8 cellular contexts compared by ENCODE assay signal in the genomic region with DNA sequence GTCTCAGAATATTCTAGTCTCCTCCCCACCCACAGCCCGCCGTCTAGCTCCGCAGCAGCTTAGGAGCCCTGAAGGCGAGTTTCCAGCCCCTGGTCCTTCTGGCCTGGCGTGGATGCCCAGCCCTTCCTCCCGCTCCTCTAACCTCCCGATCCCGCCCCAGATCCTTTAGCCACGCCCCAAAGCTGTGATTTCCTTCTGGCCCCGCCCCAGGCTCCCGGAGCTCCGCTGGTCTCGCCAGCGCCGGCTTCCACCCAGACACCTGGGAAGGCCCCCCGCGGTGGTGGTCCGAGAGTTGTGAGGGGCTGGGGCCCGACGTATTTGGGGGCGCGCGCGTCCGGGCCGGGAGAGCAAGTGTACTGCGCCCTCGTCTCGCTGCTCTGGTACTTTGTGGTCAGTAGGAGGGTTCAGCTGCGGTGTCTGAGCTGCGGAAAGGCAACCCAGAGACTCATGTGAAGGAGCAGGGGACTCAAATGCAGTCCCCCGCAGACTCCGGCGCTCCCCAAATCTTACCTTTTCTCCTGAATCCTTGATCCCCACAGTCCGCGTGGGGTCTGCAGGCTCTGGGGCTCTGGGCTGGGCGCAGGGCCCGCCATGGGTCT. TPM values are rescaled to one million over a fixed set of nuclear protein-coding genes. Genes with fewer than 3 reads are reported as not detected.
DNase-seq lines count a peak whose midpoint lies in the region; ATAC-seq and TF ChIP-seq lines count a peak whose summit lies in the region.

CGB7 (minus strand) TSS at position 114 of the 599 bp plus-strand sequence. CDS start 2,374 bp downstream, outside the sequence.

- peaks cover 7 to 27% (median 14%) of the 10 kb centered on the region in 4 donors for H3K4me1 Mint-ChIP-seq in CD4-positive, alpha-beta memory T cell
- H3K4me1 Mint-ChIP-seq in nephron progenitor cell: peaks cover 38% of the 10 kb centered on the region

- H3K79me2 ChIP-seq in MM.1S (ENCODE audit: low read length): no peaks in the 10 kb centered on the region

- 0 out of 2 replicates have a peak within 1 kb of the TSS, but pooled peaks have one; percentile 67 for H2AFZ ChIP-seq in MM.1S (ENCODE audit: low read length)

- no peaks in the 10 kb centered on the region for H3K36me3 ChIP-seq in CD4-positive, alpha-beta memory T cell (ENCODE audit: insufficient read depth, low read length)
- H3K36me3 ChIP-seq in MM.1S (replicated peaks; ENCODE audit: insufficient read depth, low read length): no peaks in the 10 kb centered on the region

- no peaks in the 10 kb centered on the region for H3K9me3 ChIP-seq in CD4-positive, alpha-beta memory T cell (ENCODE audit: control insufficient read depth in 1 of 2, low read length in 2 of 2)
- H3K9me3 ChIP-seq in MM.1S (replicated peaks; ENCODE audit: insufficient read depth, low read length): no peaks in the 10 kb centered on the region

- peak within 1 kb of the TSS; percentile 94 for H3K4me2 ChIP-seq in MM.1S (ENCODE audit: low read depth, low read length)

- peak in 4 of 5 donors; percentile 20 to 43 (median 22) for DNase-seq in CD4-positive, alpha-beta memory T cell
- DNase-seq in MM.1S (no peak), foreskin fibroblast (peak; percentile 44 to 82), nephron progenitor cell (peak; percentile 89), T1000 (lab: John Stamatoyannopoulos, UW) (no peak), amniotic stem cell (lab: John Stamatoyannopoulos, UW) (no peak)
- DNase-seq in activated T-cell treated with anti-CD3 and anti-CD28 coated beads, Interleukin-2, amount 50 U/mL, for 48 hours: peak; percentile 62 to 71

- H3K27ac ChIP-seq in CD4-positive, alpha-beta memory T cell (ENCODE audit: low read depth, low read length): no peak within 1 kb of the TSS
- no peak within 1 kb of the TSS for H3K27ac ChIP-seq in MM.1S (ENCODE audit: low read length)

- H3K4me3 Mint-ChIP-seq in CD4-positive, alpha-beta memory T cell: peak within 1 kb of the TSS; percentile 79 to 93 (median 89)
- peak within 1 kb of the TSS; percentile 72 for H3K4me3 Mint-ChIP-seq in nephron progenitor cell

- no peak for ATAC-seq in HG03378 (IDR thresholded peaks at IDR 0.05; ENCODE audit: unreplicated experiment)

- H3K9ac ChIP-seq in MM.1S (ENCODE audit: low read length): no peak within 1 kb of the TSS; the same call in 1 of the 2 replicates

- POLR2A ChIA-PET in CD4-positive, alpha-beta memory T cell (lab: Charles Lee; ENCODE audit: partially characterized antibody): interaction anchor here (0.6 to 2.1 kb wide), 3 partner anchors 57 to 622 kb away, joined by 3 to 8 read pairs (median 3); partner anchors contain the start of genes GYS1, LIN7B and RUVBL2

- peaks cover 18% of the 10 kb centered on the region for H3K27me3 ChIP-seq in CD4-positive, alpha-beta memory T cell (ENCODE audit: insufficient read depth, low read length)
- peaks cover 76% of the 10 kb centered on the region for H3K27me3 ChIP-seq in MM.1S (replicated peaks; ENCODE audit: insufficient read depth, low read length)

- H3K9me3 Mint-ChIP-seq in CD4-positive, alpha-beta memory T cell: peaks cover 0 to 3% (median 0%) of the 10 kb centered on the region in 8 donors
- no peaks in the 10 kb centered on the region for H3K9me3 Mint-ChIP-seq in nephron progenitor cell

- peaks cover 16 to 24% of the 10 kb centered on the region in 2 donors for H3K27me3 Mint-ChIP-seq in CD4-positive, alpha-beta memory T cell
- H3K27me3 Mint-ChIP-seq in nephron progenitor cell (ENCODE audit: low read depth, poor library complexity): peaks cover 47% of the 10 kb centered on the region

- TF ChIP-seq CTCF in MM.1S (IDR thresholded peaks at IDR 0.05; ENCODE audit: low read length) (no peak), foreskin fibroblast (IDR thresholded peaks at IDR 0.05; ENCODE audit: low read depth, low read length) (no peak), nephron progenitor cell (IDR thresholded peaks at IDR 0.05) (no peak)

- no peaks in the 10 kb centered on the region for H4K20me1 ChIP-seq in MM.1S (ENCODE audit: insufficient read depth, low read length)

- intact Hi-C loops in CD4-positive, alpha-beta memory T cell (cut with micrococcal nuclease): loop anchor here (2.0 to 10.0 kb wide), 2 partner anchors 39 to 63 kb away; partner anchors contain the start of genes GYS1 and RUVBL2

- H3K36me3 Mint-ChIP-seq in CD4-positive, alpha-beta memory T cell: no peaks in the 10 kb centered on the region
- no peaks in the 10 kb centered on the region for H3K36me3 Mint-ChIP-seq in nephron progenitor cell (ENCODE audit: low read depth)

- peak within 1 kb of the TSS; percentile 49 to 57 for H3K4me3 ChIP-seq in CD4-positive, alpha-beta memory T cell (ENCODE audit: low read length in 2 of 2)
- H3K4me3 ChIP-seq in MM.1S (ENCODE audit: low read length) (peak within 1 kb of the TSS; percentile 57), foreskin fibroblast (ENCODE audit: low read depth in 1 of 2, low read length in 2 of 2) (peak within 1 kb of the TSS; percentile 55 to 63)

- H3K4me1 ChIP-seq in CD4-positive, alpha-beta memory T cell (ENCODE audit: insufficient read depth, low read length): peaks cover 23% of the 10 kb centered on the region
- H3K4me1 ChIP-seq in MM.1S (ENCODE audit: low read length): peaks cover 14% of the 10 kb centered on the region

- peak within 1 kb of the TSS; percentile 2 to 60 (median 18) for H3K27ac Mint-ChIP-seq in CD4-positive, alpha-beta memory T cell
- H3K27ac Mint-ChIP-seq in nephron progenitor cell: no peak within 1 kb of the TSS

- no peaks in the 10 kb centered on the region for H3K9me2 ChIP-seq in MM.1S (replicated peaks; ENCODE audit: insufficient read depth, low read length)

- CTCF ChIA-PET in CD4-positive, alpha-beta memory T cell (lab: Charles Lee; ENCODE audit: partially characterized antibody): interaction anchor here (1.1 to 1.5 kb wide), 2 partner anchors 57 to 58 kb away, joined by 3 read pairs; no protein-coding TSS in a partner anchor

- no peaks in the 10 kb centered on the region for H3F3A ChIP-seq in MM.1S (ENCODE audit: insufficient read depth, low read length)

RNA-seq across cellular contexts. Expression of gene CGB7, which starts in this region (rescaled TPM):
- not detected for total RNA-seq in CD4-positive, alpha-beta memory T cell
- polyA plus RNA-seq in CD4-positive, alpha-beta memory T cell: not detected

Comparison
In these comparisons a context has a peak if more than half of its experiments do, and no peak if none do; other contexts are left out.
1. Peak in DNase-seq and H3K4me3 ChIP-seq in CD4-positive, alpha-beta memory T cell; RNA of the gene not detected or under 1 TPM.
2. DNase-seq: peak in activated T-cell treated with anti-CD3 and anti-CD28 coated beads, Interleukin-2, amount 50 U/mL, for 48 hours (2 of 2), foreskin fibroblast (2 of 2) and nephron progenitor cell (single experiment); none in MM.1S (single experiment), T1000 (single experiment) and amniotic stem cell (single experiment).
3. Peak in every context shown above with its lines, with median percentiles within 50 percentile points of each other: H3K4me3 ChIP-seq.